Comparison of ENCODE assay signal across 18 cellular contexts in genomic region chr2:238412067-238412767, GRCh38. TPM values are rescaled to one million over a fixed set of nuclear protein-coding genes. Genes with fewer than 3 reads are reported as not detected.
DNase-seq lines count a peak whose midpoint lies in the region; ATAC-seq, FAIRE-seq and TF ChIP-seq lines count a peak whose summit lies in the region.
"Had no signal": no experiment of that assay in that cellular context is flagged by ENCODE, and none has a peak within 500 bp of the region (broad histone marks: within the 10 kb centered on the region; RNA-seq: fewer than 3 reads in every experiment).

No MANE protein-coding gene starts in this region.

- H3K79me2 ChIP-seq in K562 (ENCODE audit: control insufficient read depth, insufficient read depth, low read length), result no peaks in the 10 kb centered on the region

- H2AK9ac ChIP-seq in IMR-90 (replicated peaks; ENCODE audit: low read depth, low read length, poor library complexity), result no peak overlapping the region

- in situ Hi-C loops in IMR-90 (cut with MboI; ENCODE audit: low sequenced_read_pairs) (no loop called here), K562 (cut with MboI) (no loop called here), transverse colon (cut with MboI; ENCODE audit: low pct_ligation_motif_present in 1 of 4, low pct_unique_long_range_greater_than_20kb in 1 of 4, low sequenced_read_pairs in 3 of 4) (no loop called here)

- H3K14ac ChIP-seq in IMR-90 (replicated peaks; ENCODE audit: low read depth, low read length), result no peak overlapping the region

- no peak overlapping the region for H4K91ac ChIP-seq in IMR-90 (ENCODE audit: insufficient read depth, low read depth, low read length)

- no peak overlapping the region for H4K5ac ChIP-seq in IMR-90 (ENCODE audit: low read depth, low read length)

- H3K9ac ChIP-seq in IMR-90 (ENCODE audit: low read depth, low read length) (no peak overlapping the region), K562 (ENCODE audit: insufficient read depth in 1 of 2, low read depth in 2 of 2, low read length in 2 of 2) (no peak overlapping the region)
- H3K9ac ChIP-seq: GM23248 had no signal

- H3K36me3 ChIP-seq in IMR-90 (ENCODE audit: control insufficient read depth, insufficient read depth, low read length) (no peaks in the 10 kb centered on the region), K562 (ENCODE audit: control insufficient read depth, insufficient read depth, low read length) (no peaks in the 10 kb centered on the region), transverse colon (no peaks in the 10 kb centered on the region)

- no peak for TF ChIP-seq CTCF in IMR-90 (conservative IDR thresholded peaks at IDR 0.05; ENCODE audit: low read depth, low read length)
- TF ChIP-seq CTCF in K562 (IDR thresholded peaks at IDR 0.05 in 2 of 3, conservative IDR thresholded peaks at IDR 0.05 in 1 of 3; ENCODE audit: insufficient read depth in 2 of 3, low read depth in 1 of 3, low read length in 3 of 3), result no peak
- no peak for TF ChIP-seq CTCF in transverse colon (IDR thresholded peaks at IDR 0.05)

- H2BK120ac ChIP-seq in IMR-90 (ENCODE audit: low read depth, low read length), result no peak overlapping the region

- H3K9me3 Mint-ChIP-seq in activated CD8-positive, alpha-beta memory T cell treated with anti-CD3 and anti-CD28 coated beads, Interleukin-2, amount 10 ng/mL, durations not matched to agents 7 days and 5 days (ENCODE audit: low read depth), result peaks cover 5% of the 10 kb centered on the region

- intact Hi-C loops in IMR-90 (cut with micrococcal nuclease), result no loop called here
- intact Hi-C loops in K562 (cut with micrococcal nuclease), result no loop called here
- intact Hi-C loops in transverse colon (cut with DNase I; ENCODE audit: low total_unique reads), result no loop called here

- TF ChIP-seq EP300 in K562 (IDR thresholded peaks at IDR 0.05; ENCODE audit: low read length) (no peak), transverse colon (IDR thresholded peaks at IDR 0.05; ENCODE audit: low read depth) (no peak)

- H3K27ac Mint-ChIP-seq in activated CD8-positive, alpha-beta memory T cell treated with anti-CD3 and anti-CD28 coated beads, Interleukin-2, amount 10 ng/mL, durations not matched to agents 7 days and 5 days, result no peak overlapping the region
- H3K27ac Mint-ChIP-seq: CD4-positive, alpha-beta memory T cell had no signal

- no peak overlapping the region for H2BK15ac ChIP-seq in IMR-90 (ENCODE audit: low read depth, low read length)

- H2BK5ac ChIP-seq in IMR-90 (ENCODE audit: low read depth, low read length, poor library complexity, severe bottlenecking), result no peak overlapping the region

- BruUV-seq in IMR-90 (replicated peaks; lab: Mats Ljungman, UMichigan) (no TSS peak), K562 (replicated peaks; lab: Mats Ljungman, UMichigan) (no TSS peak)

- no peak overlapping the region for H3K56ac ChIP-seq in IMR-90 (ENCODE audit: extremely low read depth, insufficient read depth, low read length)

- H3K9me1 ChIP-seq in IMR-90 (ENCODE audit: insufficient read depth, low read length), result no peaks in the 10 kb centered on the region
- H3K9me1 ChIP-seq in K562 (ENCODE audit: control insufficient read depth, insufficient read depth, low read length), result no peaks in the 10 kb centered on the region

- H3K27me3 ChIP-seq in IMR-90 (ENCODE audit: control insufficient read depth, insufficient read depth, low read length), result no peaks in the 10 kb centered on the region
- H3K27me3 ChIP-seq in K562 (ENCODE audit: control insufficient read depth in 2 of 2, insufficient read depth in 2 of 2, low read length in 2 of 2), result no peaks in the 10 kb centered on the region
- H3K27me3 ChIP-seq in transverse colon, result no peaks in the 10 kb centered on the region

- no peak overlapping the region for H2BK20ac ChIP-seq in IMR-90 (ENCODE audit: low read depth, low read length)

- H3K4me1 ChIP-seq in IMR-90 (ENCODE audit: control insufficient read depth, insufficient read depth, low read length) (no peaks in the 10 kb centered on the region), K562 (replicated peaks in 1 of 2; ENCODE audit: control insufficient read depth in 2 of 2, insufficient read depth in 2 of 2, low read length in 2 of 2) (peaks cover 0 to 13% of the 10 kb centered on the region in 2 experiments; a peak in 2 of 5 replicates), transverse colon (peaks cover 0 to 14% (median 7%) of the 10 kb centered on the region in 4 donors)

- CTCF ChIA-PET in activated CD8-positive, alpha-beta memory T cell treated with anti-CD3 and anti-CD28 coated beads, Interleukin-2, amount 10 ng/mL, durations not matched to agents 7 days and 5 days (lab: Charles Lee), result no interaction called here
- CTCF ChIA-PET in IMR-90 (lab: Yijun Ruan, JAX) (no interaction called here), K562 (lab: Yijun Ruan, JAX; ENCODE audit: low intra/inter-chr PET ratio) (no interaction called here)

- peaks cover 3% of the 10 kb centered on the region for H3K36me3 Mint-ChIP-seq in activated CD8-positive, alpha-beta memory T cell treated with anti-CD3 and anti-CD28 coated beads, Interleukin-2, amount 10 ng/mL, durations not matched to agents 7 days and 5 days

- TF ChIP-seq RAD21 in IMR-90 (IDR thresholded peaks at IDR 0.05; ENCODE audit: low read length) (no peak), K562 (CRISPR knock-in tag; conservative IDR thresholded peaks at IDR 0.05 in 1 of 2, IDR thresholded peaks at IDR 0.05 in 1 of 2) (no peak)

- no peak overlapping the region for H3K4ac ChIP-seq in IMR-90 (ENCODE audit: low read depth, low read length)

- no peak overlapping the region for H2AK5ac ChIP-seq in IMR-90 (ENCODE audit: low read depth, low read length)

- H4K8ac ChIP-seq in IMR-90 (ENCODE audit: low read depth in 2 of 2, low read length in 2 of 2), result no peak overlapping the region

- H3K79me1 ChIP-seq in IMR-90 (ENCODE audit: low read depth in 1 of 2, low read length in 2 of 2), result no peaks in the 10 kb centered on the region

- H3K18ac ChIP-seq in IMR-90 (ENCODE audit: low read depth, low read length), result no peak overlapping the region

- TF ChIP-seq POLR2A in IMR-90 (IDR thresholded peaks at IDR 0.05; ENCODE audit: low read depth, low read length) (no peak), K562 (conservative IDR thresholded peaks at IDR 0.05) (no peak), transverse colon (IDR thresholded peaks at IDR 0.05) (no peak)

- no peak overlapping the region for H3K4me3 Mint-ChIP-seq in activated CD8-positive, alpha-beta memory T cell treated with anti-CD3 and anti-CD28 coated beads, Interleukin-2, amount 10 ng/mL, durations not matched to agents 7 days and 5 days
- H3K4me3 Mint-ChIP-seq: CD4-positive, alpha-beta memory T cell had no signal

- dilution Hi-C loops in IMR-90 (cut with HindIII; ENCODE audit: low sequenced_read_pairs, unreplicated experiment), result no loop called here

- H2AFZ ChIP-seq in IMR-90 (replicated peaks; ENCODE audit: low read length, poor library complexity), result no peak overlapping the region
- H2AFZ ChIP-seq in K562 (ENCODE audit: low read depth, low read length), result no peak overlapping the region
- H2AFZ ChIP-seq: GM23248 had no signal

- H3K4me1 Mint-ChIP-seq in activated CD8-positive, alpha-beta memory T cell treated with anti-CD3 and anti-CD28 coated beads, Interleukin-2, amount 10 ng/mL, durations not matched to agents 7 days and 5 days, result peaks cover 8% of the 10 kb centered on the region

- peak; percentile 12 for DNase-seq in activated CD8-positive, alpha-beta memory T cell treated with anti-CD3 and anti-CD28 coated beads, Interleukin-2, amount 10 ng/mL, durations not matched to agents 7 days and 5 days
- DNase-seq in activated CD8-positive, alpha-beta memory T cell treated with anti-CD3 and anti-CD28 coated beads, Interleukin-2, amount 50 U/mL, for 4 hours, result no peak
- DNase-seq in IMR-90 (no peak), K562 (ENCODE audit: extremely low read depth in 1 of 4, low spot score in 3 of 4) (no peak), transverse colon (peak; percentile 36), DMS79 (lab: John Stamatoyannopoulos, UW) (no peak), activated T-cell treated with anti-CD3 and anti-CD28 coated beads for 4 hours (no peak)
- DNase-seq: C1 segment of cervical spinal cord; Calu3; CD4-positive, alpha-beta memory T cell; COR-L47; DMS53; DND-41; GM23248; HCEC 1CT had no signal

- POLR2A ChIA-PET in IMR-90 (lab: Charles Lee; ENCODE audit: unreplicated experiment) (no interaction called here), K562 (lab: Yijun Ruan, JAX) (no interaction called here)

- FAIRE-seq in K562 (lab: Jason Lieb, UNC), result no peak
- FAIRE-seq: G401.6, GM12892, H1 had no signal

- H4K20me1 ChIP-seq in IMR-90 (ENCODE audit: insufficient read depth, low read length), result no peaks in the 10 kb centered on the region
- no peaks in the 10 kb centered on the region for H4K20me1 ChIP-seq in K562 (replicated peaks; ENCODE audit: control insufficient read depth, insufficient read depth, low read length)

- no CpG with 5 or more reads among the region's 12 CpGs for WGBS in IMR-90 (ENCODE audit: extremely low coverage in 2 of 2, insufficient read length in 1 of 2), 2 experiments
- 78% methylated on average over 12 of the region's 12 CpGs for WGBS in K562 (ENCODE audit: insufficient coverage, low coverage, missing lambda C conversion rate)
- WGBS in transverse colon (ENCODE audit: low coverage in 1 of 2), 2 donors, result 53% methylated on average over 9 to 12 of the region's 12 CpGs

- H3K4me2 ChIP-seq in IMR-90 (ENCODE audit: low read depth, low read length) (no peak overlapping the region), K562 (ENCODE audit: insufficient read depth, low read length) (no peak overlapping the region)

- H3K4me3 ChIP-seq in IMR-90 (ENCODE audit: insufficient read depth, low read depth, low read length), result no peak overlapping the region
- no peak overlapping the region for H3K4me3 ChIP-seq in K562
- no peak overlapping the region for H3K4me3 ChIP-seq in transverse colon
- H3K4me3 ChIP-seq: GM23248 had no signal

- H3K9me3 ChIP-seq in IMR-90 (ENCODE audit: control insufficient read depth, insufficient read depth, low read length), result no peaks in the 10 kb centered on the region; the same call in 1 of the 2 replicates
- no peaks in the 10 kb centered on the region for H3K9me3 ChIP-seq in K562 (replicated peaks; ENCODE audit: control insufficient read depth, insufficient read depth, low read depth, low read length)
- H3K9me3 ChIP-seq in transverse colon, result no peaks in the 10 kb centered on the region

- no peak for ATAC-seq in activated CD8-positive, alpha-beta memory T cell treated with anti-CD3 and anti-CD28 coated beads, Interleukin-2, amount 10 ng/mL, durations not matched to agents 7 days and 5 days
- ATAC-seq in IMR-90 (ENCODE audit: low read depth) (no peak), K562 (no peak)

- no peaks in the 10 kb centered on the region for H3K27me3 Mint-ChIP-seq in activated CD8-positive, alpha-beta memory T cell treated with anti-CD3 and anti-CD28 coated beads, Interleukin-2, amount 10 ng/mL, durations not matched to agents 7 days and 5 days
- H3K27me3 Mint-ChIP-seq: CD4-positive, alpha-beta memory T cell had no signal

- H3K27ac ChIP-seq in IMR-90 (ENCODE audit: insufficient read depth, low read length) (no peak overlapping the region), K562 (ENCODE audit: extremely low read depth, low read depth, low read length) (no peak overlapping the region), transverse colon (no peak overlapping the region)
- H3K27ac ChIP-seq: GM23248 had no signal

- H3K23ac ChIP-seq in IMR-90 (ENCODE audit: low read depth, low read length), result no peak overlapping the region

RNA-seq across cellular contexts. Expression of gene ASB1, which starts 14.5 kb away (rescaled TPM):
- total RNA-seq in activated CD8-positive, alpha-beta memory T cell treated with anti-CD3 and anti-CD28 coated beads, Interleukin-2, amount 10 ng/mL, durations not matched to agents 7 days and 5 days, result 10 to 100 TPM; 34.5 to 35.6 TPM
- total RNA-seq in IMR-90 (2012; rRNA removed) (21.4 and 23.5 TPM in 2 replicates), K562 (2014; rRNA removed) (32.0 and 37.5 TPM in 2 replicates), K562 (2014; rRNA removed; fragmentation: Illumina TruSeq; extraction: Trizol) (17.5 and 18.0 TPM in 2 replicates), K562 (2015; rRNA removed; fragmentation: Illumina TruSeq; extraction: Trizol) (18.2 and 20.1 TPM in 2 replicates), K562 (2021) (35.5 and 37.7 TPM in 2 replicates), transverse colon (10 to 100 TPM in 3 of 4 donors, 1 to 10 TPM in 1; 9.4 to 48.3 (median 17.2) TPM)
- polyA plus RNA-seq in IMR-90 (2012; rRNA removed) (37.3 and 39.6 TPM in 2 replicates), K562 (2011; rRNA removed) (23.9 and 26.4 TPM in 2 replicates), K562 (2014; fragmentation: Illumina TruSeq; extraction: Trizol) (27.5 and 34.9 TPM in 2 replicates), K562 (2014; fragmentation: Nextera tagmentation; extraction: Ambion mirVana) (1 to 10 TPM; 6.3 to 8.7 TPM), K562 (2014; rRNA removed) (33.1 and 42.1 TPM in 2 replicates)
- 29.3 and 37.4 TPM in 2 replicates for polyA plus RNA-seq in IMR-90 (2012; cell fraction: cytosol; rRNA removed)
- polyA plus RNA-seq in IMR-90 (2012; cell fraction: nucleus; rRNA removed; ENCODE audit: low replicate concordance), result 61.9 and 87.8 TPM in 2 replicates
- total RNA-seq in K562 (2011; cell fraction: chromatin; rRNA removed; ENCODE audit: low replicate concordance), result 69.7 and 90.0 TPM in 2 replicates
- 54.0 and 56.1 TPM in 2 replicates for total RNA-seq in K562 (2011; cell fraction: nucleolus; rRNA removed)
- 64.5 and 65.1 TPM in 2 replicates for total RNA-seq in K562 (2011; cell fraction: nucleoplasm; rRNA removed)
- 25.8 and 40.3 TPM in 2 replicates for polyA plus RNA-seq in K562 (2011; cell fraction: cytosol; rRNA removed)
- 81.4 and 94.5 TPM in 2 replicates for polyA plus RNA-seq in K562 (2011; cell fraction: nucleus; rRNA removed)
- polyA plus RNA-seq in K562 (2012), result 22.4 and 22.9 TPM in 2 replicates
- 13.5 and 17.4 TPM in 2 replicates for polyA minus RNA-seq in K562 (2011; rRNA and poly(A)+ RNA removed)
- polyA minus RNA-seq in K562 (2011; cell fraction: cytosol; rRNA and poly(A)+ RNA removed), result 20.6 and 22.0 TPM in 2 replicates
- polyA minus RNA-seq in K562 (2011; cell fraction: nucleus; rRNA and poly(A)+ RNA removed), result 21.3 and 22.2 TPM in 2 replicates

Comparison
In these comparisons a context has a peak if more than half of its experiments do, and no peak if none do; other contexts are left out.
1. DNase-seq: peak in activated CD8-positive, alpha-beta memory T cell treated with anti-CD3 and anti-CD28 coated beads, Interleukin-2, amount 10 ng/mL, durations not matched to agents 7 days and 5 days (single experiment) and transverse colon (single experiment); none in activated CD8-positive, alpha-beta memory T cell treated with anti-CD3 and anti-CD28 coated beads, Interleukin-2, amount 50 U/mL, for 4 hours (single experiment), IMR-90 (single experiment), K562 (0 of 4), DMS79 (single experiment) and activated T-cell treated with anti-CD3 and anti-CD28 coated beads for 4 hours (single experiment).